11 cellular contexts compared by ENCODE assay signal in the genomic region with DNA sequence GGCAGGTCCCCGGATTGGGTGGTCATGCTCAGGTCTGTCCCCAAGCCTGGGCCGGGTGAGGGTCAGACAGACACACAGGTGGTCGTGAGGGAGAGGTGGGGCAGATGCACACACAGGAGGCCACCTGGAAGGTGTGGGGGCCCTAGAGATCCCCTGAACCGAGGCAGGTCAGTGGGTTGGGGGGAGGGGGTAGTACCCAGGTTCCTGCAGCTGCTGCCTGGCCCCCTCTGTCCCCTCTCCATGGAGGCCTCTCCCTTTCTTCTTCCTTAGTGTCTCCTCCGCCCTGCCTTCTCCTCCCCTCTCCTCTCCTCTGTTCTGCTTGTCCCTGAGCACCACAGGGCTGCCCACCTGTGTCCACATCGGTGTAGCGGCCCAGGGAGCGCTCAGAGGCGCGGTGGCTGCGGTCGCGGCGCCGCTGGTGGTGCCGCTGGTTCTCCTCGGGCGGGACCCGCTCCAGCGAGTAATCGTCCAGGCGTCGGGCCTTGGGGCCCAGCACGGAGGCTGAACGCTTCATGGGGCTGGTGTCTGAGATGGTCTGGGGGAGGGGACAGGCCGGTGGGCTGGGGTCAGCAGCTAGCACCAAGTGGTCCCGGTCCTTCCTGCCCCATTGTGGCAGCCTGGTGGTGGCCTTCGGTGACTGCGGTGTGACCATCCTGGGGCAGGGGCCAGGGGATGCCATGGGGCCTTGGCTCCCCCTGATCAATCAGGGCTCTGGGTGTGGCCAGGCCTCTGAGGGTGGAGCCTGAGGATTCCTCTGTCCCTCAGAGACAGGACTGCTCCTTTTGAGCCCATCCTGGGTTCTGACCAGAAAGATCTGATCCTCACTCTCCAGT. TPM values are rescaled to one million over a fixed set of nuclear protein-coding genes. Genes with fewer than 3 reads are reported as not detected.
A peak's percentile ranks its signal among the peaks of the same experiment; 100 is the strongest.
DNase-seq lines count a peak whose midpoint lies in the region; ATAC-seq and TF ChIP-seq lines count a peak whose summit lies in the region.
"Had no signal": no experiment of that assay in that cellular context is flagged by ENCODE, and none has a peak within 500 bp of the region (broad histone marks: within the 10 kb centered on the region; RNA-seq: fewer than 3 reads in every experiment).

No MANE protein-coding gene starts in this region.

- no peaks in the 10 kb centered on the region for H3K36me3 ChIP-seq in spleen
- H3K36me3 ChIP-seq: colonic mucosa, heart right ventricle had no signal

- H3K4me3 Mint-ChIP-seq in activated CD4-positive, alpha-beta T cell treated with anti-CD3 and anti-CD28 coated beads, Interleukin-2, amount 10 ng/mL, durations not matched to agents 24 days and 14 days: peak overlapping the region; percentile 67
- no peak overlapping the region for H3K4me3 Mint-ChIP-seq in HFFc6

- no peaks in the 10 kb centered on the region for H3K36me3 Mint-ChIP-seq in activated CD4-positive, alpha-beta T cell treated with anti-CD3 and anti-CD28 coated beads, Interleukin-2, amount 10 ng/mL, durations not matched to agents 24 days and 14 days (ENCODE audit: low read depth)
- H3K36me3 Mint-ChIP-seq in HFFc6 (ENCODE audit: low read depth): no peaks in the 10 kb centered on the region

- no peaks in the 10 kb centered on the region for H3K27me3 ChIP-seq in spleen (replicated peaks in 1 of 7)
- H3K27me3 ChIP-seq: colonic mucosa had no signal

- TF ChIP-seq POLR2A in spleen (IDR thresholded peaks at IDR 0.05): no peak

- no peaks in the 10 kb centered on the region for H3K27me3 Mint-ChIP-seq in activated CD4-positive, alpha-beta T cell treated with anti-CD3 and anti-CD28 coated beads, Interleukin-2, amount 10 ng/mL, durations not matched to agents 24 days and 14 days
- peaks cover 3% of the 10 kb centered on the region; the same call in 1 of the 2 replicates for H3K27me3 Mint-ChIP-seq in HFFc6 (ENCODE audit: insufficient read depth)

- intact Hi-C loops in activated CD4-positive, alpha-beta T cell treated with anti-CD3 and anti-CD28 coated beads, Interleukin-2, amount 10 ng/mL, durations not matched to agents 24 days and 14 days (cut with micrococcal nuclease): loop anchor here (1.0 to 2.0 kb wide), 4 partner anchors 14 to 57 kb away; no protein-coding TSS in a partner anchor
- intact Hi-C loops in spleen (cut with DNase I; ENCODE audit: low total_unique reads): no loop called here

- peak overlapping the region; percentile 72 for H3K27ac Mint-ChIP-seq in activated CD4-positive, alpha-beta T cell treated with anti-CD3 and anti-CD28 coated beads, Interleukin-2, amount 10 ng/mL, durations not matched to agents 24 days and 14 days
- H3K27ac Mint-ChIP-seq in HFFc6: no peak overlapping the region

- H3K4me1 Mint-ChIP-seq in activated CD4-positive, alpha-beta T cell treated with anti-CD3 and anti-CD28 coated beads, Interleukin-2, amount 10 ng/mL, durations not matched to agents 24 days and 14 days: peaks cover 14% of the 10 kb centered on the region
- peaks cover 7% of the 10 kb centered on the region for H3K4me1 Mint-ChIP-seq in HFFc6 (ENCODE audit: low read depth)

- peaks cover 0 to 66% (median 30%) of the 10 kb centered on the region in 6 donors for H3K4me1 ChIP-seq in spleen
- H3K4me1 ChIP-seq: colonic mucosa had no signal

- ATAC-seq in HG03571 (IDR thresholded peaks at IDR 0.05; ENCODE audit: unreplicated experiment) (no peak), GM21423 (IDR thresholded peaks at IDR 0.05; ENCODE audit: unreplicated experiment) (no peak)

- 0 out of 2 replicates have a peak, but pooled peaks have one; percentile 22 for TF ChIP-seq CTCF in HFFc6 (IDR thresholded peaks at IDR 0.05)
- no peak for TF ChIP-seq CTCF in coronary artery (IDR thresholded peaks at IDR 0.05)
- TF ChIP-seq CTCF in spleen (IDR thresholded peaks at IDR 0.05 in 8 of 11, conservative IDR thresholded peaks at IDR 0.05 in 3 of 11): no peak

- 67 to 76% (median 70%) methylated on average over 22 to 29 of the region's 29 CpGs for WGBS in spleen, 5 donors

- no peaks in the 10 kb centered on the region for H3K9me3 ChIP-seq in spleen
- H3K9me3 ChIP-seq: colonic mucosa, heart right ventricle had no signal

- H3K9me3 Mint-ChIP-seq in activated CD4-positive, alpha-beta T cell treated with anti-CD3 and anti-CD28 coated beads, Interleukin-2, amount 10 ng/mL, durations not matched to agents 24 days and 14 days: no peaks in the 10 kb centered on the region
- H3K9me3 Mint-ChIP-seq in HFFc6: no peaks in the 10 kb centered on the region

- H3K4me3 ChIP-seq in coronary artery (peak overlapping the region; percentile 79), spleen (peak overlapping the region in 5 of 8 donors; percentile 6 to 76 (median 48))

- no peak for DNase-seq in activated CD4-positive, alpha-beta T cell treated with anti-CD3 and anti-CD28 coated beads, Interleukin-2, amount 10 ng/mL, durations not matched to agents 24 days and 14 days
- no peak for DNase-seq in activated CD4-positive, alpha-beta T cell treated with anti-CD3 and anti-CD28 coated beads for 4 hours
- DNase-seq in HFFc6: no peak
- no peak for DNase-seq in coronary artery (ENCODE audit: low spot score)
- DNase-seq in spleen: peak; percentile 85
- no peak for DNase-seq in iPS-NIHi7 (ENCODE audit: extremely low spot score)
- DNase-seq: colonic mucosa, heart right ventricle, NCI-H510A had no signal

- H3K27ac ChIP-seq in coronary artery: peak overlapping the region in 1 of 2 donors; percentile 87
- H3K27ac ChIP-seq in spleen: peak overlapping the region; percentile 46 to 97 (median 93)

RNA-seq across cellular contexts. Expression of gene IER2, which starts 59.0 kb away (rescaled TPM):
- total RNA-seq in activated CD4-positive, alpha-beta T cell treated with anti-CD3 and anti-CD28 coated beads, Interleukin-2, amount 10 ng/mL, durations not matched to agents 24 days and 14 days: 161 TPM in 2 replicates
- 10 to 100 TPM; 68.9 to 91.2 (median 87.7) TPM for total RNA-seq in HFFc6 (2021; fragmentation: NEBNext Ultra II Directional; extraction: Animal tissue kit (Norgen Biotek cat#: 25700))
- 100 to 1,000 TPM in 4 of 7 donors, 10 to 100 TPM in 3; 59.7 to 131 (median 104) TPM for total RNA-seq in spleen
- polyA plus RNA-seq in spleen: 10 to 100 TPM; 56.7 to 92.2 (median 76.6) TPM

RNA-seq across cellular contexts. Expression of gene STX10, which starts 59.0 kb away (rescaled TPM):
- total RNA-seq in activated CD4-positive, alpha-beta T cell treated with anti-CD3 and anti-CD28 coated beads, Interleukin-2, amount 10 ng/mL, durations not matched to agents 24 days and 14 days: 66.2 and 73.5 TPM in 2 replicates
- 10 to 100 TPM; 48.5 to 63.4 (median 54.0) TPM for total RNA-seq in HFFc6 (2021; fragmentation: NEBNext Ultra II Directional; extraction: Animal tissue kit (Norgen Biotek cat#: 25700))
- 10 to 100 TPM; 43.8 to 89.5 (median 55.8) TPM for total RNA-seq in spleen
- 10 to 100 TPM; 78.3 to 98.0 (median 93.7) TPM for polyA plus RNA-seq in spleen
